10 cellular contexts compared by ENCODE assay signal in genomic region chr1:218371927-218372672, GRCh38. TPM values are rescaled to one million over a fixed set of nuclear protein-coding genes. Genes with fewer than 3 reads are reported as not detected.
DNase-seq lines count a peak whose midpoint lies in the region; FAIRE-seq and TF ChIP-seq lines count a peak whose summit lies in the region.
"Had no signal": no experiment of that assay in that cellular context is flagged by ENCODE, and none has a peak within 500 bp of the region (broad histone marks: within the 10 kb centered on the region; RNA-seq: fewer than 3 reads in every experiment).

No MANE protein-coding gene starts in this region.

- H3K9me3 ChIP-seq in endothelial cell of umbilical vein (replicated peaks; ENCODE audit: control insufficient read depth, insufficient read depth, low read length) (no peaks in the 10 kb centered on the region), suprapubic skin (no peaks in the 10 kb centered on the region)

- H3K9ac ChIP-seq in endothelial cell of umbilical vein (replicated peaks; ENCODE audit: extremely low read depth, insufficient read depth, low read length): no peak overlapping the region

- intact Hi-C loops in endothelial cell of umbilical vein (cut with micrococcal nuclease): no loop called here
- intact Hi-C loops in activated T-helper 1 cell treated with anti-CD3 and anti-CD28 coated beads, Interleukin-12 subunit alpha, Interleukin-12 subunit beta, Interleukin-2, Interleukin-4 antibody, amounts not matched to agents 30 ng/mL and 10 ng/mL and 1 ng/mL, durations not matched to agents 14 hours and 24 hours and 36 hours (cut with micrococcal nuclease): no loop called here
- intact Hi-C loops in activated naive CD4-positive, alpha-beta T cell treated with anti-CD3 and anti-CD28 coated beads for 36 hours (cut with micrococcal nuclease): loop anchor here (10.0 kb wide), 2 partner anchors 693 to 803 kb away; partner anchors contain the start of gene LYPLAL1

- H3K9me3 Mint-ChIP-seq in activated T-helper 1 cell treated with anti-CD3 and anti-CD28 coated beads, Interleukin-12 subunit alpha, Interleukin-12 subunit beta, Interleukin-2, Interleukin-4 antibody, amounts not matched to agents 30 ng/mL and 10 ng/mL and 1 ng/mL, durations not matched to agents 14 hours and 24 hours and 36 hours: no peaks in the 10 kb centered on the region
- H3K9me3 Mint-ChIP-seq in activated naive CD4-positive, alpha-beta T cell treated with anti-CD3 and anti-CD28 coated beads for 36 hours: no peaks in the 10 kb centered on the region
- H3K9me3 Mint-ChIP-seq: activated T-helper 17 cell treated with anti-CD3 and anti-CD28 coated beads, Interleukin-2, amount 50 U/mL, for 72 hours had no signal

- dilution Hi-C loops in endothelial cell of umbilical vein (cut with MboI; ENCODE audit: extremely low pct_ligation_motif_present, low sequenced_read_pairs): no loop called here

- no peak overlapping the region for H2AFZ ChIP-seq in endothelial cell of umbilical vein (ENCODE audit: low read depth, low read length)

- FAIRE-seq in endothelial cell of umbilical vein (lab: Jason Lieb, UNC) (no peak), GM12891 (lab: Jason Lieb, UNC) (no peak)

- no peak overlapping the region for H3K27ac Mint-ChIP-seq in activated T-helper 1 cell treated with anti-CD3 and anti-CD28 coated beads, Interleukin-12 subunit alpha, Interleukin-12 subunit beta, Interleukin-2, Interleukin-4 antibody, amounts not matched to agents 30 ng/mL and 10 ng/mL and 1 ng/mL, durations not matched to agents 14 hours and 24 hours and 36 hours
- H3K27ac Mint-ChIP-seq in activated naive CD4-positive, alpha-beta T cell treated with anti-CD3 and anti-CD28 coated beads for 36 hours: no peak overlapping the region
- H3K27ac Mint-ChIP-seq: activated T-helper 17 cell treated with anti-CD3 and anti-CD28 coated beads, Interleukin-2, amount 50 U/mL, for 72 hours had no signal

- BruUV-seq in endothelial cell of umbilical vein (replicated peaks; lab: Mats Ljungman, UMichigan): no TSS peak

- no peaks in the 10 kb centered on the region for H4K20me1 ChIP-seq in endothelial cell of umbilical vein (replicated peaks; ENCODE audit: control insufficient read depth, extremely low read depth, insufficient read depth, low read length)

- H3K27me3 Mint-ChIP-seq in activated T-helper 1 cell treated with anti-CD3 and anti-CD28 coated beads, Interleukin-12 subunit alpha, Interleukin-12 subunit beta, Interleukin-2, Interleukin-4 antibody, amounts not matched to agents 30 ng/mL and 10 ng/mL and 1 ng/mL, durations not matched to agents 14 hours and 24 hours and 36 hours (ENCODE audit: insufficient read depth): peaks cover 31% of the 10 kb centered on the region
- peaks cover 48% of the 10 kb centered on the region for H3K27me3 Mint-ChIP-seq in activated naive CD4-positive, alpha-beta T cell treated with anti-CD3 and anti-CD28 coated beads for 36 hours (ENCODE audit: low read depth)

- H3K4me1 Mint-ChIP-seq in activated T-helper 1 cell treated with anti-CD3 and anti-CD28 coated beads, Interleukin-12 subunit alpha, Interleukin-12 subunit beta, Interleukin-2, Interleukin-4 antibody, amounts not matched to agents 30 ng/mL and 10 ng/mL and 1 ng/mL, durations not matched to agents 14 hours and 24 hours and 36 hours (ENCODE audit: low read depth): peaks cover 7% of the 10 kb centered on the region
- H3K4me1 Mint-ChIP-seq in activated naive CD4-positive, alpha-beta T cell treated with anti-CD3 and anti-CD28 coated beads for 36 hours (ENCODE audit: low read depth): peaks cover 10% of the 10 kb centered on the region

- CTCF ChIA-PET in endothelial cell of umbilical vein (lab: Charles Lee): interaction anchor here (0.5 to 1.9 kb wide), 4 partner anchors 9 to 493 kb away, joined by 3 to 5 read pairs (median 4); no protein-coding TSS in a partner anchor
- CTCF ChIA-PET in activated naive CD4-positive, alpha-beta T cell treated with anti-CD3 and anti-CD28 coated beads for 36 hours (lab: Charles Lee): interaction anchor here (0.7 kb wide), 1 partner anchor 200 kb away, joined by 3 read pairs; no protein-coding TSS in a partner anchor

- H3K4me1 ChIP-seq in endothelial cell of umbilical vein (ENCODE audit: control insufficient read depth, extremely low read depth, insufficient read depth, low read length): peaks cover 35% of the 10 kb centered on the region
- H3K4me1 ChIP-seq in suprapubic skin: peaks cover 32% of the 10 kb centered on the region

- H3K27ac ChIP-seq in endothelial cell of umbilical vein (ENCODE audit: insufficient read depth, low read depth, low read length): no peak overlapping the region
- no peak overlapping the region for H3K27ac ChIP-seq in suprapubic skin

- TF ChIP-seq POLR2A in endothelial cell of umbilical vein (IDR thresholded peaks at IDR 0.05; ENCODE audit: low read depth, low read length) (no peak), GM12891 (IDR thresholded peaks at IDR 0.05; ENCODE audit: low read depth, low read length) (no peak), suprapubic skin (IDR thresholded peaks at IDR 0.05) (no peak)

- 59% methylated on average over 8 of the region's 8 CpGs for WGBS in suprapubic skin

- H3K79me2 ChIP-seq in endothelial cell of umbilical vein (ENCODE audit: control insufficient read depth, insufficient read depth, low read length): no peaks in the 10 kb centered on the region

- DNase-seq in AG08395 (ENCODE audit: low spot score) (peak; percentile 48), NCI-H2227 (lab: John Stamatoyannopoulos, UW; ENCODE audit: unreplicated experiment) (peak; percentile 25), endothelial cell of umbilical vein (ENCODE audit: low read depth, low spot score) (peak; percentile 75), mucosa of gallbladder (ENCODE audit: low spot score) (peak; percentile 27), GM12891 (ENCODE audit: insufficient read length, low spot score) (no peak), suprapubic skin (ENCODE audit: low spot score in 2 of 2) (no peak)
- no peak for DNase-seq in activated T-helper 1 cell treated with anti-CD3 and anti-CD28 coated beads, Interleukin-12 subunit alpha, Interleukin-12 subunit beta, Interleukin-2, Interleukin-4 antibody, amounts not matched to agents 30 ng/mL and 10 ng/mL and 1 ng/mL, durations not matched to agents 14 hours and 24 hours and 36 hours (ENCODE audit: low spot score)
- DNase-seq in activated naive CD4-positive, alpha-beta T cell treated with anti-CD3 and anti-CD28 coated beads for 36 hours: no peak
- DNase-seq: T-helper 1 cell had no signal

- POLR2A ChIA-PET in endothelial cell of umbilical vein (lab: Charles Lee): no interaction called here

- H3K27me3 ChIP-seq in endothelial cell of umbilical vein (ENCODE audit: control insufficient read depth in 2 of 2, insufficient read depth in 2 of 2, low read length in 2 of 2): no peaks in the 10 kb centered on the region
- no peaks in the 10 kb centered on the region for H3K27me3 ChIP-seq in suprapubic skin

- TF ChIP-seq EP300 in suprapubic skin (IDR thresholded peaks at IDR 0.05): no peak

- no peak for TF ChIP-seq CTCF in endothelial cell of umbilical vein (IDR thresholded peaks at IDR 0.05; ENCODE audit: extremely low read depth in 1 of 2, insufficient read depth in 1 of 2, low read depth in 1 of 2, low read length in 2 of 2)
- no peak for TF ChIP-seq CTCF in suprapubic skin (IDR thresholded peaks at IDR 0.05)

- H3K4me3 ChIP-seq in endothelial cell of umbilical vein (replicated peaks in 1 of 3; ENCODE audit: insufficient read depth in 1 of 3, low read depth in 1 of 3, low read length in 3 of 3): no peak overlapping the region
- no peak overlapping the region for H3K4me3 ChIP-seq in suprapubic skin

- H3K36me3 ChIP-seq in endothelial cell of umbilical vein (ENCODE audit: control insufficient read depth in 2 of 2, extremely low read depth in 1 of 2, insufficient read depth in 2 of 2, low read length in 2 of 2) (no peaks in the 10 kb centered on the region), suprapubic skin (no peaks in the 10 kb centered on the region)

- no peaks in the 10 kb centered on the region for H3K9me1 ChIP-seq in endothelial cell of umbilical vein (replicated peaks; ENCODE audit: control insufficient read depth, extremely low read depth, insufficient read depth, low read length)

- no peak overlapping the region for H3K4me3 Mint-ChIP-seq in activated T-helper 1 cell treated with anti-CD3 and anti-CD28 coated beads, Interleukin-12 subunit alpha, Interleukin-12 subunit beta, Interleukin-2, Interleukin-4 antibody, amounts not matched to agents 30 ng/mL and 10 ng/mL and 1 ng/mL, durations not matched to agents 14 hours and 24 hours and 36 hours
- no peak overlapping the region for H3K4me3 Mint-ChIP-seq in activated naive CD4-positive, alpha-beta T cell treated with anti-CD3 and anti-CD28 coated beads for 36 hours
- H3K4me3 Mint-ChIP-seq: activated T-helper 17 cell treated with anti-CD3 and anti-CD28 coated beads, Interleukin-2, amount 50 U/mL, for 72 hours had no signal

- H3K4me2 ChIP-seq in endothelial cell of umbilical vein (ENCODE audit: insufficient read depth, low read length): no peak overlapping the region

- H3K36me3 Mint-ChIP-seq in activated T-helper 1 cell treated with anti-CD3 and anti-CD28 coated beads, Interleukin-12 subunit alpha, Interleukin-12 subunit beta, Interleukin-2, Interleukin-4 antibody, amounts not matched to agents 30 ng/mL and 10 ng/mL and 1 ng/mL, durations not matched to agents 14 hours and 24 hours and 36 hours (ENCODE audit: low read depth): no peaks in the 10 kb centered on the region
- no peaks in the 10 kb centered on the region for H3K36me3 Mint-ChIP-seq in activated naive CD4-positive, alpha-beta T cell treated with anti-CD3 and anti-CD28 coated beads for 36 hours (ENCODE audit: low read depth)

TF ChIP-seq in GM12891, 5 proteins besides CTCF, POLR2A, EP300 and RAD21 (continues in another document):
- no peak for TF ChIP-seq PAX5 (IDR thresholded peaks at IDR 0.05; ENCODE audit: insufficient read depth, low read length, severe bottlenecking)

RNA-seq across cellular contexts. Expression of gene TGFB2, which starts 27.0 kb away (rescaled TPM):
- total RNA-seq in endothelial cell of umbilical vein (31.5 and 43.5 TPM in 2 replicates), mucosa of gallbladder (10.3 TPM), suprapubic skin (1 to 10 TPM in 3 of 4 donors, under 1 TPM in 1; 0.60 to 3.9 (median 3.0) TPM)
- 21.2 TPM in 2 replicates for polyA plus RNA-seq in endothelial cell of umbilical vein
- polyA plus RNA-seq in endothelial cell of umbilical vein (2011; cell fraction: cytosol; rRNA removed): 19.7 and 27.7 TPM in 2 replicates
- polyA plus RNA-seq in endothelial cell of umbilical vein (2011; cell fraction: nucleus; rRNA removed): 30.8 and 39.2 TPM in 2 replicates
- polyA plus RNA-seq in endothelial cell of umbilical vein (2012): 56.7 and 63.7 TPM in 2 replicates
- polyA minus RNA-seq in endothelial cell of umbilical vein: 62.2 and 63.2 TPM in 2 replicates
- polyA minus RNA-seq in endothelial cell of umbilical vein (2011; cell fraction: cytosol; rRNA and poly(A)+ RNA removed): not detected
- 60.3 and 100 TPM in 2 replicates for polyA minus RNA-seq in endothelial cell of umbilical vein (2011; cell fraction: nucleus; rRNA and poly(A)+ RNA removed)
- 0.07 TPM in 1 of 2 replicates, not detected in the other for total RNA-seq in activated T-helper 1 cell treated with anti-CD3 and anti-CD28 coated beads, Interleukin-12 subunit alpha, Interleukin-12 subunit beta, Interleukin-2, Interleukin-4 antibody, amounts not matched to agents 30 ng/mL and 10 ng/mL and 1 ng/mL, durations not matched to agents 14 hours and 24 hours and 36 hours
- 0.28 TPM for polyA plus RNA-seq in GM12891 (2012; ENCODE audit: low read depth, missing spikeins)
- total RNA-seq in activated naive CD4-positive, alpha-beta T cell treated with anti-CD3 and anti-CD28 coated beads for 36 hours: under 1 TPM in 1 of 2 experiments, not detected in 1; 0.14 TPM
- total RNA-seq: activated T-helper 17 cell treated with anti-CD3 and anti-CD28 coated beads, Interleukin-2, amount 50 U/mL, for 72 hours had no signal

Comparison
In these comparisons a context has a peak if more than half of its experiments do, and no peak if none do; other contexts are left out.
1. DNase-seq: peak in AG08395 (single experiment), NCI-H2227 (single experiment), endothelial cell of umbilical vein (single experiment) and mucosa of gallbladder (single experiment); none in activated T-helper 1 cell treated with anti-CD3 and anti-CD28 coated beads, Interleukin-12 subunit alpha, Interleukin-12 subunit beta, Interleukin-2, Interleukin-4 antibody, amounts not matched to agents 30 ng/mL and 10 ng/mL and 1 ng/mL, durations not matched to agents 14 hours and 24 hours and 36 hours (single experiment), GM12891 (single experiment), activated naive CD4-positive, alpha-beta T cell treated with anti-CD3 and anti-CD28 coated beads for 36 hours (single experiment) and suprapubic skin (0 of 2).